Comparison of ENCODE assay signal across 9 cellular contexts in genomic region chr4:128385683-128386304, GRCh38.
DNase-seq lines count a peak whose midpoint lies in the region; ATAC-seq and TF ChIP-seq lines count a peak whose summit lies in the region.
"Had no signal": no experiment of that assay in that cellular context is flagged by ENCODE, and none has a peak within 500 bp of the region (broad histone marks: within the 10 kb centered on the region; RNA-seq: fewer than 3 reads in every experiment).

No MANE protein-coding gene starts in this region.

- no peak overlapping the region for H3K27ac Mint-ChIP-seq in GM23338
- no peak overlapping the region for H3K27ac Mint-ChIP-seq in activated CD4-positive, alpha-beta T cell treated with anti-CD3 and anti-CD28 coated beads, Interleukin-2, amount 10 ng/mL, durations not matched to agents 24 days and 14 days
- H3K27ac Mint-ChIP-seq: T-helper 1 cell treated with Interleukin-12 subunit alpha and Interleukin-12 subunit beta and Interleukin-4 antibody, amounts not matched to agents 30 μg/mL and 1 μg/mL, for 36 hours had no signal

- H3K27me3 ChIP-seq in GM23338 (ENCODE audit: insufficient read depth) (no peaks in the 10 kb centered on the region), NT2/D1 (ENCODE audit: insufficient read depth, insufficient read length) (no peaks in the 10 kb centered on the region), smooth muscle cell (ENCODE audit: low read depth) (no peaks in the 10 kb centered on the region)

- peak; percentile 54 to 68 for TF ChIP-seq CTCF in GM23338 (conservative IDR thresholded peaks at IDR 0.05; ENCODE audit: low read depth in 2 of 2)
- TF ChIP-seq CTCF in fibroblast of pulmonary artery (IDR thresholded peaks at IDR 0.05; ENCODE audit: low read length, missing control alignments) = peak; percentile 16
- peak; percentile 18 for TF ChIP-seq CTCF in smooth muscle cell (IDR thresholded peaks at IDR 0.05; ENCODE audit: borderline replicate concordance, insufficient read depth, poor library complexity, severe bottlenecking)

- H3K36me3 ChIP-seq in GM23338 (ENCODE audit: insufficient read depth) (no peaks in the 10 kb centered on the region), NT2/D1 (ENCODE audit: insufficient read depth, insufficient read length, low read length) (no peaks in the 10 kb centered on the region), smooth muscle cell (ENCODE audit: low read depth) (no peaks in the 10 kb centered on the region)

- H3K4me2 ChIP-seq in GM23338 (no peak overlapping the region), smooth muscle cell (peak overlapping the region; percentile 58)

- H3K9me3 Mint-ChIP-seq in GM23338 = no peaks in the 10 kb centered on the region
- H3K9me3 Mint-ChIP-seq in activated CD4-positive, alpha-beta T cell treated with anti-CD3 and anti-CD28 coated beads, Interleukin-2, amount 10 ng/mL, durations not matched to agents 24 days and 14 days = no peaks in the 10 kb centered on the region
- H3K9me3 Mint-ChIP-seq: T-helper 1 cell treated with Interleukin-12 subunit alpha and Interleukin-12 subunit beta and Interleukin-4 antibody, amounts not matched to agents 30 μg/mL and 1 μg/mL, for 36 hours had no signal

- H3K4me3 Mint-ChIP-seq in GM23338 = no peak overlapping the region
- H3K4me3 Mint-ChIP-seq in activated CD4-positive, alpha-beta T cell treated with anti-CD3 and anti-CD28 coated beads, Interleukin-2, amount 10 ng/mL, durations not matched to agents 24 days and 14 days = no peak overlapping the region
- H3K4me3 Mint-ChIP-seq: T-helper 1 cell treated with Interleukin-12 subunit alpha and Interleukin-12 subunit beta and Interleukin-4 antibody, amounts not matched to agents 30 μg/mL and 1 μg/mL, for 36 hours had no signal

- peaks cover under 1% of the 10 kb centered on the region; the same call in 1 of the 2 replicates for H3K9me2 ChIP-seq in GM23338 (ENCODE audit: insufficient read depth)

- no peaks in the 10 kb centered on the region for H3K79me2 ChIP-seq in GM23338 (replicated peaks; ENCODE audit: insufficient read depth)
- no peaks in the 10 kb centered on the region for H3K79me2 ChIP-seq in smooth muscle cell (ENCODE audit: low read depth)

- peaks cover 24% of the 10 kb centered on the region for H3K4me1 Mint-ChIP-seq in GM23338
- no peaks in the 10 kb centered on the region for H3K4me1 Mint-ChIP-seq in activated CD4-positive, alpha-beta T cell treated with anti-CD3 and anti-CD28 coated beads, Interleukin-2, amount 10 ng/mL, durations not matched to agents 24 days and 14 days

- peak; percentile 50 for ATAC-seq in GM23338
- no peak for ATAC-seq in HG02642 (IDR thresholded peaks at IDR 0.05; ENCODE audit: poor library complexity, unreplicated experiment)

- DNase-seq in GM23338 (ENCODE audit: low spot score) (peak; percentile 54), NT2/D1 (ENCODE audit: low read depth, low spot score) (peak; percentile 20), fibroblast of pulmonary artery (ENCODE audit: low read depth) (peak; percentile 51), smooth muscle cell (lab: John Stamatoyannopoulos, UW; ENCODE audit: unreplicated experiment) (no peak), head of caudate nucleus (no peak), SHP77 treated with DMSO at 0.1 percent for 48 hours (lab: John Stamatoyannopoulos, UW) (no peak)
- no peak for DNase-seq in activated CD4-positive, alpha-beta T cell treated with anti-CD3 and anti-CD28 coated beads, Interleukin-2, amount 10 ng/mL, durations not matched to agents 24 days and 14 days

- peaks cover 16% of the 10 kb centered on the region for H3K4me1 ChIP-seq in GM23338 (ENCODE audit: insufficient read depth)
- no peaks in the 10 kb centered on the region for H3K4me1 ChIP-seq in NT2/D1 (ENCODE audit: insufficient read depth, insufficient read length)
- peaks cover 18% of the 10 kb centered on the region for H3K4me1 ChIP-seq in smooth muscle cell (ENCODE audit: low read depth)

- H2AFZ ChIP-seq in GM23338 (no peak overlapping the region), smooth muscle cell (ENCODE audit: low read depth) (no peak overlapping the region)

- H3K4me3 ChIP-seq in GM23338 = no peak overlapping the region
- no peak overlapping the region for H3K4me3 ChIP-seq in NT2/D1 (ENCODE audit: insufficient read length, low read depth)
- no peak overlapping the region for H3K4me3 ChIP-seq in fibroblast of pulmonary artery (replicated peaks; ENCODE audit: low read depth, low read length)
- no peak overlapping the region for H3K4me3 ChIP-seq in smooth muscle cell

- H3K9me3 ChIP-seq in NT2/D1 (ENCODE audit: insufficient read depth, low read length) (no peaks in the 10 kb centered on the region), smooth muscle cell (replicated peaks; ENCODE audit: low read depth) (no peaks in the 10 kb centered on the region)

- 16% methylated on average over 3 of the region's 3 CpGs for whole genome bisulfite sequencing in smooth muscle cell (ENCODE audit: low lambda C conversion rate)

- H3K27ac ChIP-seq in GM23338 (ENCODE audit: low read depth) (no peak overlapping the region), smooth muscle cell (ENCODE audit: low read depth) (peak overlapping the region; percentile 97)

- H4K20me1 ChIP-seq in GM23338 (replicated peaks; ENCODE audit: insufficient read depth) (no peaks in the 10 kb centered on the region), smooth muscle cell (ENCODE audit: low read depth) (no peaks in the 10 kb centered on the region)

- no peaks in the 10 kb centered on the region for H3K36me3 Mint-ChIP-seq in GM23338 (ENCODE audit: low read depth)
- H3K36me3 Mint-ChIP-seq in activated CD4-positive, alpha-beta T cell treated with anti-CD3 and anti-CD28 coated beads, Interleukin-2, amount 10 ng/mL, durations not matched to agents 24 days and 14 days (ENCODE audit: low read depth) = no peaks in the 10 kb centered on the region

- H3K9ac ChIP-seq in NT2/D1 (ENCODE audit: insufficient read length, low read depth) = no peak overlapping the region
- peak overlapping the region; percentile 77 for H3K9ac ChIP-seq in smooth muscle cell (ENCODE audit: low read depth)

- intact Hi-C loops in activated CD4-positive, alpha-beta T cell treated with anti-CD3 and anti-CD28 coated beads, Interleukin-2, amount 10 ng/mL, durations not matched to agents 24 days and 14 days (cut with micrococcal nuclease) = no loop called here
- intact Hi-C loops in head of caudate nucleus (cut with DNase I) = no loop called here

- no peaks in the 10 kb centered on the region for H3K27me3 Mint-ChIP-seq in GM23338 (ENCODE audit: insufficient read depth, low read depth, poor library complexity)
- H3K27me3 Mint-ChIP-seq in activated CD4-positive, alpha-beta T cell treated with anti-CD3 and anti-CD28 coated beads, Interleukin-2, amount 10 ng/mL, durations not matched to agents 24 days and 14 days = no peaks in the 10 kb centered on the region

- H3F3A ChIP-seq in GM23338 (replicated peaks; ENCODE audit: low read depth) (no peaks in the 10 kb centered on the region), smooth muscle cell (ENCODE audit: low read depth) (peaks cover 24% of the 10 kb centered on the region)

TF ChIP-seq in GM23338, 12 proteins besides CTCF, POLR2A, EP300 and RAD21 (continues in another document):
- no peak for TF ChIP-seq NANOG (IDR thresholded peaks at IDR 0.05; ENCODE audit: borderline replicate concordance)
- TF ChIP-seq POLR2AphosphoS5 (IDR thresholded peaks at IDR 0.05; ENCODE audit: low read depth) = no peak
- no peak for TF ChIP-seq REST (IDR thresholded peaks at IDR 0.05; ENCODE audit: unreplicated experiment)
- TF ChIP-seq ZNF114 (CRISPR knock-in tag; IDR thresholded peaks at IDR 0.05) = no peak

Comparison
In these comparisons a context has a peak if more than half of its experiments do, and no peak if none do; other contexts are left out.
1. DNase-seq: peak in GM23338 (single experiment), NT2/D1 (single experiment) and fibroblast of pulmonary artery (single experiment); none in smooth muscle cell (single experiment), activated CD4-positive, alpha-beta T cell treated with anti-CD3 and anti-CD28 coated beads, Interleukin-2, amount 10 ng/mL, durations not matched to agents 24 days and 14 days (single experiment), head of caudate nucleus (0 of 42) and SHP77 treated with DMSO at 0.1 percent for 48 hours (single experiment).
2. Peak in every context shown above with its lines, with median percentiles within 50 percentile points of each other: CTCF ChIP-seq.